ENCODE assay signal across 8 cellular contexts in the genomic region with DNA sequence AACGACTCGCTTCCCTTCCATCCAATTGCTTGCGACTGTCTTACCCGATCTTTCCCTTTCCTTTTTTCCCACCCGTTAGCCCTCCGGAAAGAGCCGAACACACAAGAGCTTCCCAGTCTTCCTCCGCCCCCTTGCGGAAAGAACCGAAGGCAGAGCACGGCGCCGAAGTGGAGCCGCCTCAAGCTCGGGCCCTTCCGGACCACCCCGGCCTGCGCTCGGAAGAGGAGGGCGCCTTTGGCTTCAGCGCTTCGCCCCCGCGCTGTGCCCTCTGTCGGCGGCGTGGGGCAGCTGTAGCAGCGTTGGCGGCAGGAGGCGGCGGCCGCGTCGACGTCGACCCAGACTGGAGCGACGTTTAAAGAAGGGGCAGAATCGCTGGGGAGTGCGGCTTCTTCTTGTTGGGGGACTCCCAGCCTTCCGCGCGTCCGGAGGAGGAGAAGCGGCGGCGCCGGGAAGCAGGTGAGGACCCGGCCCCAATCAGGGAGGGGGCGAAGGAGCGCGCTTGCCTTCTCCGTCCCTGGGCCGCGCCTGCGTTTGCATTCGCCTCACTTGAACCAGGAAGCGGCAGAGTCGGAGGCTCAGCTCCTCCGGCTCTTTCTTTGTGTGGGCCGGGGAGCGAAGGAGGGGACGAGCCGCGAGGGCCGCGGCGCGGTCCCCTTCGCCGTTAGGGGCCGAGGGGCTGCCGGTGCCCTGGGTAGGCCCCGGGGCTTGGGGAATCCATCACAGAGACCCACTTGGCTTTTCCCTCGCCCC. TPM values are rescaled to one million over a fixed set of nuclear protein-coding genes. Genes with fewer than 3 reads are reported as not detected.
DNase-seq lines count a peak whose midpoint lies in the region; ATAC-seq and TF ChIP-seq lines count a peak whose summit lies in the region.

TSS of gene ZBTB33 (plus strand) at position 291 of the 750 bp plus-strand sequence. CDS start 2,604 bp downstream, outside the sequence.

- intact Hi-C loops in left ventricle myocardium inferior (cut with micrococcal nuclease) (no loop called here), prostate gland (cut with DNase I) (no loop called here)

- peak within 1 kb of the TSS; percentile 92 for H3K27ac ChIP-seq in left ventricle myocardium inferior (replicated peaks)
- H3K27ac ChIP-seq in prostate gland = peak within 1 kb of the TSS; percentile 88 to 90
- peak within 1 kb of the TSS; percentile 91 for H3K27ac ChIP-seq in urinary bladder (ENCODE audit: low read depth)

- H3K36me3 Mint-ChIP-seq in T-helper 17 cell (ENCODE audit: low read depth) = no peaks in the 10 kb centered on the region

- WGBS in prostate gland = under 1% methylated on average over 34 of the region's 75 CpGs
- WGBS in urinary bladder = under 1% methylated on average over 72 of the region's 75 CpGs

- H3K27me3 Mint-ChIP-seq in T-helper 17 cell = no peaks in the 10 kb centered on the region

- H3K27ac Mint-ChIP-seq in T-helper 17 cell = peak within 1 kb of the TSS; percentile 94

- H3K27me3 ChIP-seq in left ventricle myocardium inferior (ENCODE audit: low read depth) (no peaks in the 10 kb centered on the region), prostate gland (replicated peaks; ENCODE audit: insufficient read depth) (no peaks in the 10 kb centered on the region)

- H3K4me1 Mint-ChIP-seq in T-helper 17 cell = peaks cover 14% of the 10 kb centered on the region

- DNase-seq in NCI-H1694 (lab: John Stamatoyannopoulos, UW) = peak; percentile 86
- peak; percentile 74 to 76 (median 75) for DNase-seq in T-helper 17 cell
- DNase-seq in amygdala (lab: John Stamatoyannopoulos, UW) = peak; percentile 9 to 88 (median 72)
- DNase-seq in left ventricle myocardium inferior = peak; percentile 88
- peak; percentile 85 for DNase-seq in prostate gland (ENCODE audit: low spot score)

- TF ChIP-seq POLR2A in GM15510 (IDR thresholded peaks at IDR 0.05; ENCODE audit: borderline replicate concordance, extremely low read depth, insufficient read length) (peak; percentile 59), prostate gland (IDR thresholded peaks at IDR 0.05) (peak; percentile 74)

- H3K36me3 ChIP-seq in left ventricle myocardium inferior = peaks cover 16% of the 10 kb centered on the region
- H3K36me3 ChIP-seq in prostate gland = no peaks in the 10 kb centered on the region
- no peaks in the 10 kb centered on the region for H3K36me3 ChIP-seq in urinary bladder (ENCODE audit: insufficient read depth)

- H3K4me3 Mint-ChIP-seq in T-helper 17 cell = peak within 1 kb of the TSS; percentile 95

- H3K9me3 ChIP-seq in T-helper 17 cell (ENCODE audit: control insufficient read depth, low read length, poor library complexity, severe bottlenecking) (no peaks in the 10 kb centered on the region), left ventricle myocardium inferior (replicated peaks) (no peaks in the 10 kb centered on the region), prostate gland (no peaks in the 10 kb centered on the region)

- peak within 1 kb of the TSS; percentile 81 for H3K4me3 ChIP-seq in left ventricle myocardium inferior
- H3K4me3 ChIP-seq in prostate gland = peak within 1 kb of the TSS; percentile 55 to 60
- peak within 1 kb of the TSS; percentile 70 for H3K4me3 ChIP-seq in urinary bladder (ENCODE audit: low read depth, low read length)

- TF ChIP-seq CTCF in left ventricle myocardium inferior (IDR thresholded peaks at IDR 0.05; ENCODE audit: borderline replicate concordance) (peak; percentile 73), prostate gland (IDR thresholded peaks at IDR 0.05) (peak; percentile 60 to 78 (median 72))

- ATAC-seq in HG02885 (IDR thresholded peaks at IDR 0.05; ENCODE audit: poor library complexity, unreplicated experiment) (peak; percentile 94), T-helper 17 cell (peak; percentile 99)

- peaks cover 8% of the 10 kb centered on the region for H3K4me1 ChIP-seq in left ventricle myocardium inferior
- H3K4me1 ChIP-seq in prostate gland (replicated peaks) = no peaks in the 10 kb centered on the region
- H3K4me1 ChIP-seq in urinary bladder (ENCODE audit: insufficient read depth) = no peaks in the 10 kb centered on the region

RNA-seq across cellular contexts. Expression of gene ZBTB33, which starts in this region (rescaled TPM):
- total RNA-seq in T-helper 17 cell = 10 to 100 TPM; 20.5 to 21.5 TPM
- total RNA-seq in left ventricle myocardium inferior = 6.0 TPM
- total RNA-seq in prostate gland = 10 to 100 TPM; 20.5 to 21.3 TPM
- total RNA-seq in urinary bladder = 28.1 TPM
- 4.9 TPM for polyA plus RNA-seq in urinary bladder

Comparison
In these comparisons a context has a peak if more than half of its experiments do, and no peak if none do; other contexts are left out.
1. Peak in every context shown above with its lines: DNase-seq, ATAC-seq, H3K4me3 ChIP-seq and H3K27ac ChIP-seq.